In genomic region chr2:119491776-119492525, GRCh38 we compare ENCODE assay signal across 8 cellular contexts. TPM values are rescaled to one million over a fixed set of nuclear protein-coding genes. Genes with fewer than 3 reads are reported as not detected.
DNase-seq lines count a peak whose midpoint lies in the region; ATAC-seq and TF ChIP-seq lines count a peak whose summit lies in the region.
"Had no signal": no experiment of that assay in that cellular context is flagged by ENCODE, and none has a peak within 500 bp of the region (broad histone marks: within the 10 kb centered on the region; RNA-seq: fewer than 3 reads in every experiment).

No MANE protein-coding gene starts in this region.

- H3K4me3 ChIP-seq in astrocyte of the cerebellum (ENCODE audit: low read depth, low read length), result no peak overlapping the region
- no peak overlapping the region for H3K4me3 ChIP-seq in suprapubic skin
- H3K4me3 ChIP-seq: K562 had no signal

- TF ChIP-seq EP300 in suprapubic skin (IDR thresholded peaks at IDR 0.05), result no peak

- TF ChIP-seq POLR2A in suprapubic skin (IDR thresholded peaks at IDR 0.05), result no peak

- H3K36me3 Mint-ChIP-seq in HFFc6 (ENCODE audit: low read depth), result no peaks in the 10 kb centered on the region

- 65% methylated on average over 5 of the region's 5 CpGs for WGBS in suprapubic skin

- H3K4me3 Mint-ChIP-seq in HFFc6, result no peak overlapping the region

- no peaks in the 10 kb centered on the region for H3K36me3 ChIP-seq in suprapubic skin

- no peak for ATAC-seq in GM21367 (IDR thresholded peaks at IDR 0.05; ENCODE audit: unreplicated experiment)
- ATAC-seq: K562 had no signal

- peaks cover 2% of the 10 kb centered on the region for H3K27me3 ChIP-seq in suprapubic skin

- in situ Hi-C loops in astrocyte of the cerebellum (cut with HindIII; ENCODE audit: low sequenced_read_pairs), result no loop called here

- peaks cover 21% of the 10 kb centered on the region for H3K27me3 Mint-ChIP-seq in HFFc6 (ENCODE audit: insufficient read depth)

- H3K4me1 ChIP-seq in suprapubic skin, result peaks cover 8% of the 10 kb centered on the region

- peaks cover 13% of the 10 kb centered on the region for H3K4me1 Mint-ChIP-seq in HFFc6 (ENCODE audit: low read depth)

- DNase-seq in HFFc6, result peak; percentile 58
- peak; percentile 83 for DNase-seq in astrocyte of the cerebellum (ENCODE audit: low read depth)
- DNase-seq in iPS-NIHi11 (ENCODE audit: low spot score), result peak; percentile 63
- peak in 1 of 2 donors; percentile 34 for DNase-seq in suprapubic skin (ENCODE audit: low spot score in 2 of 2)
- no peak for DNase-seq in T-helper 2 cell
- no peak for DNase-seq in stimulated activated CD4-positive, alpha-beta T cell treated with anti-CD3 and anti-CD28 coated beads, Interleukin-2, amount 100 ng/mL, for 48 hours

- no peak overlapping the region; the same call in 1 of the 2 replicates for H3K27ac Mint-ChIP-seq in HFFc6

- no peaks in the 10 kb centered on the region for H3K9me3 Mint-ChIP-seq in HFFc6

- H3K9me3 ChIP-seq in suprapubic skin, result no peaks in the 10 kb centered on the region

- peak overlapping the region; percentile 49 for H3K27ac ChIP-seq in suprapubic skin

- TF ChIP-seq CTCF in HFFc6 (IDR thresholded peaks at IDR 0.05) (no peak), astrocyte of the cerebellum (IDR thresholded peaks at IDR 0.05; ENCODE audit: low read depth, low read length, missing control alignments) (no peak), suprapubic skin (IDR thresholded peaks at IDR 0.05) (no peak)

RNA-seq across cellular contexts. Expression of gene SCTR, which starts 32.3 kb away (rescaled TPM):
- not detected for total RNA-seq in HFFc6 (2021; fragmentation: NEBNext Ultra II Directional; extraction: Animal tissue kit (Norgen Biotek cat#: 25700))
- not detected for total RNA-seq in suprapubic skin
- total RNA-seq: K562 had no signal

RNA-seq across cellular contexts. Expression of gene CFAP221, which starts 52.3 kb away (rescaled TPM):
- not detected for total RNA-seq in HFFc6 (2021; fragmentation: NEBNext Ultra II Directional; extraction: Animal tissue kit (Norgen Biotek cat#: 25700))
- under 1 TPM in 1 of 4 donors, not detected in 3; 0.48 TPM for total RNA-seq in suprapubic skin

Comparison
In these comparisons a context has a peak if more than half of its experiments do, and no peak if none do; other contexts are left out.
1. DNase-seq: peak in HFFc6 (single experiment), astrocyte of the cerebellum (single experiment) and iPS-NIHi11 (single experiment); none in T-helper 2 cell (0 of 5) and stimulated activated CD4-positive, alpha-beta T cell treated with anti-CD3 and anti-CD28 coated beads, Interleukin-2, amount 100 ng/mL, for 48 hours (0 of 2).